9 cellular contexts compared by ENCODE assay signal in genomic region chr18:65938592-65939372, GRCh38.
DNase-seq lines count a peak whose midpoint lies in the region; ATAC-seq and TF ChIP-seq lines count a peak whose summit lies in the region.
"Had no signal": no experiment of that assay in that cellular context is flagged by ENCODE, and none has a peak within 500 bp of the region (broad histone marks: within the 10 kb centered on the region; RNA-seq: fewer than 3 reads in every experiment).

No MANE protein-coding gene starts in this region.

- no peak overlapping the region for H3K27ac ChIP-seq in colonic mucosa

- DNase-seq in activated CD4-positive, alpha-beta T cell treated with anti-CD3 and anti-CD28 coated beads for 48 hours, result peak; percentile 38
- no peak for DNase-seq in activated CD4-positive, alpha-beta T cell treated with anti-CD3 and anti-CD28 coated beads for 4 hours
- DNase-seq in NCI-H526 (lab: John Stamatoyannopoulos, UW) (peak; percentile 4 to 67), colonic mucosa (peak; percentile 32), OCI-M2 (lab: John Stamatoyannopoulos, UW; ENCODE audit: unreplicated experiment) (no peak)
- peak; percentile 3 for DNase-seq in stimulated activated naive B cell treated with anti-CD40 and anti-IgM and Interleukin-4, amounts not matched to agents 10 μg/mL and 1 μg/mL and 100 μg/mL, for 72 hours

- H3K27me3 ChIP-seq in colonic mucosa, result no peaks in the 10 kb centered on the region

- H3K36me3 ChIP-seq in colonic mucosa, result no peaks in the 10 kb centered on the region

- H3K9ac ChIP-seq in colonic mucosa (ENCODE audit: low read depth in 2 of 2, low read length in 2 of 2), result no peak overlapping the region

- H3K4me3 Mint-ChIP-seq in stimulated activated naive B cell treated with anti-CD40 and anti-IgM and Interleukin-4, amounts not matched to agents 10 μg/mL and 1 μg/mL and 100 μg/mL, for 72 hours, result no peak overlapping the region
- H3K4me3 Mint-ChIP-seq: activated naive CD4-positive, alpha-beta T cell treated with anti-CD3 and anti-CD28 coated beads, Interleukin-2, amount 50 U/mL, for 24 hours had no signal

- peak; percentile 17 for TF ChIP-seq CTCF in colonic mucosa (IDR thresholded peaks at IDR 0.05)

- H3K9me3 Mint-ChIP-seq in stimulated activated naive B cell treated with anti-CD40 and anti-IgM and Interleukin-4, amounts not matched to agents 10 μg/mL and 1 μg/mL and 100 μg/mL, for 72 hours, result no peaks in the 10 kb centered on the region

- H3K4me3 ChIP-seq in colonic mucosa, result no peak overlapping the region

- intact Hi-C loops in colonic mucosa (cut with DNase I), result no loop called here

- H3K27ac Mint-ChIP-seq in stimulated activated naive B cell treated with anti-CD40 and anti-IgM and Interleukin-4, amounts not matched to agents 10 μg/mL and 1 μg/mL and 100 μg/mL, for 72 hours, result no peak overlapping the region
- H3K27ac Mint-ChIP-seq: activated naive CD4-positive, alpha-beta T cell treated with anti-CD3 and anti-CD28 coated beads, Interleukin-2, amount 50 U/mL, for 24 hours had no signal

- no peaks in the 10 kb centered on the region for H3K4me1 Mint-ChIP-seq in stimulated activated naive B cell treated with anti-CD40 and anti-IgM and Interleukin-4, amounts not matched to agents 10 μg/mL and 1 μg/mL and 100 μg/mL, for 72 hours
- H3K4me1 Mint-ChIP-seq: activated naive CD4-positive, alpha-beta T cell treated with anti-CD3 and anti-CD28 coated beads, Interleukin-2, amount 50 U/mL, for 24 hours had no signal

- H3K9me3 ChIP-seq in colonic mucosa, result no peaks in the 10 kb centered on the region

- H3K27me3 Mint-ChIP-seq in stimulated activated naive B cell treated with anti-CD40 and anti-IgM and Interleukin-4, amounts not matched to agents 10 μg/mL and 1 μg/mL and 100 μg/mL, for 72 hours, result no peaks in the 10 kb centered on the region
- H3K27me3 Mint-ChIP-seq: activated naive CD4-positive, alpha-beta T cell treated with anti-CD3 and anti-CD28 coated beads, Interleukin-2, amount 50 U/mL, for 24 hours had no signal

- ATAC-seq in HG03025 (IDR thresholded peaks at IDR 0.05; ENCODE audit: low FRiP score, unreplicated experiment) (peak; percentile 91), GM18520 (IDR thresholded peaks at IDR 0.05; ENCODE audit: unreplicated experiment) (no peak)
- ATAC-seq in stimulated activated naive B cell treated with anti-CD40 and anti-IgM and Interleukin-4, amounts not matched to agents 10 μg/mL and 1 μg/mL and 100 μg/mL, for 72 hours (replicated peaks), result peak; percentile 69 to 81

- H3K4me1 ChIP-seq in colonic mucosa, result no peaks in the 10 kb centered on the region

- H3K36me3 Mint-ChIP-seq in stimulated activated naive B cell treated with anti-CD40 and anti-IgM and Interleukin-4, amounts not matched to agents 10 μg/mL and 1 μg/mL and 100 μg/mL, for 72 hours, result no peaks in the 10 kb centered on the region
- H3K36me3 Mint-ChIP-seq: activated naive CD4-positive, alpha-beta T cell treated with anti-CD3 and anti-CD28 coated beads, Interleukin-2, amount 50 U/mL, for 24 hours had no signal

Comparison
In these comparisons a context has a peak if more than half of its experiments do, and no peak if none do; other contexts are left out.
1. DNase-seq: peak in activated CD4-positive, alpha-beta T cell treated with anti-CD3 and anti-CD28 coated beads for 48 hours (single experiment), NCI-H526 (2 of 2), colonic mucosa (single experiment) and stimulated activated naive B cell treated with anti-CD40 and anti-IgM and Interleukin-4, amounts not matched to agents 10 μg/mL and 1 μg/mL and 100 μg/mL, for 72 hours (single experiment); none in activated CD4-positive, alpha-beta T cell treated with anti-CD3 and anti-CD28 coated beads for 4 hours (0 of 2) and OCI-M2 (single experiment).